In genomic region chr17:67555855-67556254, GRCh38 we compare ENCODE assay signal across 19 cellular contexts.
"Had no signal": no experiment of that assay in that cellular context is flagged by ENCODE, and none has a peak within 500 bp of the region (broad histone marks: within the 10 kb centered on the region; RNA-seq: fewer than 3 reads in every experiment).

No MANE protein-coding gene starts in this region.

- H3K9me3 ChIP-seq: gastrocnemius medialis, thoracic aorta had no signal

- H3K4me3 Mint-ChIP-seq: activated naive CD4-positive, alpha-beta T cell treated with anti-CD3 and anti-CD28 coated beads, Interleukin-2, amount 10 ng/mL, durations not matched to agents 7 days and 5 days; mesothelial cell of epicardium; stimulated activated naive CD8-positive, alpha-beta T cell treated with anti-CD3 and anti-CD28 coated beads, Interleukin-15, Interleukin-2, amounts not matched to agents 100 ng/mL and 50 ng/mL, for 24 hours had no signal

- H3K4me3 ChIP-seq: gastrocnemius medialis, thoracic aorta had no signal

- H3K27ac Mint-ChIP-seq: activated naive CD4-positive, alpha-beta T cell treated with anti-CD3 and anti-CD28 coated beads, Interleukin-2, amount 10 ng/mL, durations not matched to agents 7 days and 5 days; mesothelial cell of epicardium; stimulated activated naive CD8-positive, alpha-beta T cell treated with anti-CD3 and anti-CD28 coated beads, Interleukin-15, Interleukin-2, amounts not matched to agents 100 ng/mL and 50 ng/mL, for 24 hours had no signal

- H3K27me3 ChIP-seq: gastrocnemius medialis had no signal

- H3K4me1 ChIP-seq: gastrocnemius medialis had no signal

- DNase-seq: activated CD4-positive, alpha-beta T cell treated with anti-CD3 and anti-CD28 coated beads for 48 hours; activated CD4-positive, alpha-beta T cell treated with anti-CD3 and anti-CD28 coated beads, Interleukin-2, amount 50 U/mL, for 48 hours; activated effector memory CD4-positive, alpha-beta T cell treated with anti-CD3 and anti-CD28 coated beads, Interleukin-2, amount 50 U/mL, for 16 hours; activated naive CD4-positive, alpha-beta T cell treated with anti-CD3 and anti-CD28 coated beads, Interleukin-2, amount 10 ng/mL, durations not matched to agents 7 days and 5 days; effector CD8-positive, alpha-beta T cell; erythroblast; gastrocnemius medialis; glutamatergic neuron; mammary epithelial cell; naive thymus-derived CD4-positive, alpha-beta T cell; right cardiac atrium; stimulated activated CD4-positive, alpha-beta T cell treated with anti-CD3 and anti-CD28 coated beads, Interleukin-4, amount 100 ng/mL, for 1 hour; T-helper 1 cell; trophoblast cell had no signal

- H3K27ac ChIP-seq: gastrocnemius medialis, thoracic aorta, VCaP had no signal

- H3K36me3 ChIP-seq: gastrocnemius medialis, thoracic aorta had no signal

- ATAC-seq: activated CD4-positive, CD25-positive, alpha-beta regulatory T cell treated with anti-CD3 and anti-CD28 coated beads, Interleukin-2, amount 50 U/mL, for 24 hours; gastrocnemius medialis; naive thymus-derived CD4-positive, alpha-beta T cell had no signal

- H3K4me1 Mint-ChIP-seq: activated naive CD4-positive, alpha-beta T cell treated with anti-CD3 and anti-CD28 coated beads, Interleukin-2, amount 10 ng/mL, durations not matched to agents 7 days and 5 days had no signal

- H3K27me3 Mint-ChIP-seq: activated naive CD4-positive, alpha-beta T cell treated with anti-CD3 and anti-CD28 coated beads, Interleukin-2, amount 10 ng/mL, durations not matched to agents 7 days and 5 days; naive thymus-derived CD4-positive, alpha-beta T cell; stimulated activated naive CD8-positive, alpha-beta T cell treated with anti-CD3 and anti-CD28 coated beads, Interleukin-15, Interleukin-2, amounts not matched to agents 100 ng/mL and 50 ng/mL, for 24 hours had no signal
